In the genomic region with DNA sequence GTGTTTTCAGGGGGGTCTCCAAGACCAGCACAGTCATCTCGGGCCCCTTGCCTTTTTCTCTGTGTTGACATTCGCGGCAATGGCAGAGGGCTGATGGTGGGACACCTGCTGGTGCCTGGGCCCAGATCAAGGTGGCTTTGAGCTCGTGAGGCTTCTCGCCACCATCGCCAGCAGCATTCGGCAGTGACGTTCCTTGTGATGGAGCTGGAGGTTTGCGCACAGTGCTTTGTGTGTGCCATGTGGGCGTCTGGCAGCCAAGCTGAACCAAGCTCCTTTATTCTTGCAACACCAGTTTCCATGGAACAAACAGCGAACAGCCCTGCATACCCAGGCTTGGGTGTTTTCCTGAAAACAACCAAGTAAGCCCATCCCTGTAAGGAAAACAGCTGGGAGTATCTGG, we compare ENCODE assay signal across 21 cellular contexts. TPM values are rescaled to one million over a fixed set of nuclear protein-coding genes. Genes with fewer than 3 reads are reported as not detected.
DNase-seq lines count a peak whose midpoint lies in the region; TF ChIP-seq lines count a peak whose summit lies in the region.
"Had no signal": no experiment of that assay in that cellular context is flagged by ENCODE, and none has a peak within 500 bp of the region (broad histone marks: within the 10 kb centered on the region; RNA-seq: fewer than 3 reads in every experiment).

No MANE protein-coding gene starts in this region.

- H3K27ac Mint-ChIP-seq in CD14-positive monocyte (no peak overlapping the region), Calu3 (ENCODE audit: unreplicated experiment) (no peak overlapping the region)

- no peak overlapping the region for H3K9ac ChIP-seq in GM23248

- H3K79me2 ChIP-seq in GM23248 (ENCODE audit: insufficient read depth) = no peaks in the 10 kb centered on the region

- H3K27me3 Mint-ChIP-seq in CD14-positive monocyte (ENCODE audit: low read depth in 3 of 3) (peaks cover 9 to 22% (median 14%) of the 10 kb centered on the region in 3 donors), Calu3 (ENCODE audit: unreplicated experiment) (peaks cover 9% of the 10 kb centered on the region)

- in situ Hi-C loops in GM23248 (cut with MboI) = no loop called here

- no peaks in the 10 kb centered on the region for H3K4me1 Mint-ChIP-seq in CD14-positive monocyte
- H3K4me1 Mint-ChIP-seq in Calu3 (ENCODE audit: low read depth, unreplicated experiment) = no peaks in the 10 kb centered on the region

- H3K27me3 ChIP-seq in GM23248 (replicated peaks; ENCODE audit: insufficient read depth) = no peaks in the 10 kb centered on the region
- H3K27me3 ChIP-seq: BE2C had no signal

- peak; percentile 9 for DNase-seq in CD14-positive monocyte (ENCODE audit: low spot score)
- peak; percentile 43 for DNase-seq in GM23248
- peak; percentile 13 for DNase-seq in medulla oblongata (ENCODE audit: extremely low spot score)
- peak; percentile 73 for DNase-seq in posterior vena cava (ENCODE audit: low spot score)
- no peak for DNase-seq in mesenteric fat pad (ENCODE audit: low spot score)
- no peak for DNase-seq in NCI-H2227 treated with DMSO at 0.1 percent for 48 hours (lab: John Stamatoyannopoulos, UW)
- no peak for DNase-seq in Calu3
- DNase-seq in NCI-H1048 (lab: John Stamatoyannopoulos, UW) = no peak
- DNase-seq: BE2C, DMS153, DND-41, Karpas-422, NCI-H1105, NCI-H1436 treated with DMSO at 0.1 percent for 48 hours, NCI-H187 treated with DMSO at 0.1 percent for 48 hours, NCI-H2107, NCI-H446, NCI-H524 treated with DMSO at 0.1 percent for 48 hours, NCI-H774 had no signal

- no peaks in the 10 kb centered on the region for H3K36me3 ChIP-seq in GM23248 (ENCODE audit: low read depth)
- H3K36me3 ChIP-seq: BE2C, SJSA1 had no signal

- no peak overlapping the region for H3K4me3 Mint-ChIP-seq in CD14-positive monocyte
- H3K4me3 Mint-ChIP-seq in Calu3 (ENCODE audit: low read depth, unreplicated experiment) = no peak overlapping the region

- no peak overlapping the region for H3K4me3 ChIP-seq in GM23248
- H3K4me3 ChIP-seq: SJSA1 had no signal

- H3K9me3 Mint-ChIP-seq in CD14-positive monocyte (peaks cover 0 to 17% (median 7%) of the 10 kb centered on the region in 7 donors), Calu3 (ENCODE audit: low read depth, unreplicated experiment) (no peaks in the 10 kb centered on the region)

- no peaks in the 10 kb centered on the region for H3K9me2 ChIP-seq in GM23248 (ENCODE audit: insufficient read depth)

- no TSS peak for BruUV-seq in Calu3 (replicated peaks; lab: Mats Ljungman, UMichigan)

- no peaks in the 10 kb centered on the region for H3K4me1 ChIP-seq in GM23248 (ENCODE audit: insufficient read depth)
- H3K4me1 ChIP-seq: SJSA1 had no signal

- no peak overlapping the region for H3K4me2 ChIP-seq in GM23248 (ENCODE audit: unreplicated experiment)

- no peak for TF ChIP-seq CTCF in CD14-positive monocyte (IDR thresholded peaks at IDR 0.05)
- no peak for TF ChIP-seq CTCF in Calu3 (IDR thresholded peaks at IDR 0.05; ENCODE audit: unreplicated experiment)

- CTCF ChIA-PET in Calu3 (lab: Charles Lee) = no interaction called here

- 25 to 30% methylated on average over 11 of the region's 11 CpGs for WGBS in GM23248 (ENCODE audit: low coverage in 1 of 2, low lambda C conversion rate in 2 of 2, missing lambda C conversion rate in 2 of 2), 2 experiments

- peaks cover 7% of the 10 kb centered on the region; the same call in 1 of the 2 replicates for H3F3A ChIP-seq in GM23248 (ENCODE audit: insufficient read depth)

- H3K36me3 Mint-ChIP-seq in CD14-positive monocyte (no peaks in the 10 kb centered on the region), Calu3 (ENCODE audit: insufficient read depth, unreplicated experiment) (no peaks in the 10 kb centered on the region)

- intact Hi-C loops in CD14-positive monocyte (cut with micrococcal nuclease) (no loop called here), posterior vena cava (cut with DNase I) (no loop called here), Calu3 (cut with micrococcal nuclease; ENCODE audit: unreplicated experiment) (no loop called here)

- no peaks in the 10 kb centered on the region for H4K20me1 ChIP-seq in GM23248 (ENCODE audit: insufficient read depth)

- H3K27ac ChIP-seq in GM23248 = no peak overlapping the region
- H3K27ac ChIP-seq: HL-60, SJSA1 had no signal

- H2AFZ ChIP-seq in GM23248 = no peak overlapping the region

- H3K9me3 ChIP-seq in GM23248 (ENCODE audit: low read depth) = no peaks in the 10 kb centered on the region
- H3K9me3 ChIP-seq: BE2C had no signal

RNA-seq across cellular contexts. Expression of gene TMEM255B, which starts 9.1 kb away (rescaled TPM):
- polyA plus RNA-seq in CD14-positive monocyte = 1 to 10 TPM; 5.9 to 7.5 TPM
- total RNA-seq in GM23248 (2014; rRNA removed; shearing (Covaris generic)) = 7.7 TPM in 1 of 2 replicates, not detected in the other
- polyA plus RNA-seq in GM23248 (2016; fragmentation: Nextera tagmentation; extraction: Ambion mirVana) = 6.8 and 8.2 TPM in 2 replicates
- 10 to 100 TPM; 20.2 to 22.9 TPM for total RNA-seq in posterior vena cava
- total RNA-seq in mesenteric fat pad = 22.7 TPM
- not detected in 2 replicates for total RNA-seq in Calu3 (2022)

Comparison
In these comparisons a context has a peak if more than half of its experiments do, and no peak if none do; other contexts are left out.
1. DNase-seq: peak in CD14-positive monocyte (single experiment), GM23248 (single experiment), medulla oblongata (single experiment) and posterior vena cava (single experiment); none in mesenteric fat pad (single experiment), NCI-H2227 treated with DMSO at 0.1 percent for 48 hours (single experiment), Calu3 (single experiment) and NCI-H1048 (single experiment).